8 cellular contexts compared by ENCODE assay signal in genomic region chr13:74040200-74040599, GRCh38.
DNase-seq lines count a peak whose midpoint lies in the region; ATAC-seq and TF ChIP-seq lines count a peak whose summit lies in the region.

No MANE protein-coding gene starts in this region.

- DNase-seq in activated T-cell treated with anti-CD3 and anti-CD28 coated beads for 48 hours (ENCODE audit: low read depth) (peak; percentile 18), activated T-cell treated with anti-CD3 and anti-CD28 coated beads for 4 hours (no peak), H4 (ENCODE audit: low spot score) (peak; percentile 39), Karpas-422 (peak; percentile 86), WTC11 (ENCODE audit: low spot score) (peak; percentile 87), right atrium auricular region (ENCODE audit: low spot score) (no peak), GM19240 (ENCODE audit: insufficient read length, low spot score) (no peak)
- peak; percentile 26 for DNase-seq in stimulated activated CD4-positive, alpha-beta T cell treated with anti-CD3 and anti-CD28 coated beads, Interleukin-4, amount 100 ng/mL, for 24 hours

- no peak overlapping the region for H3K4me3 ChIP-seq in Karpas-422 (ENCODE audit: low read length)
- no peak overlapping the region for H3K4me3 ChIP-seq in right atrium auricular region

- TF ChIP-seq CTCF in WTC11 (IDR thresholded peaks at IDR 0.05) (peak; percentile 62), right atrium auricular region (IDR thresholded peaks at IDR 0.05) (peak; percentile 26 to 68)

- H4K20me1 ChIP-seq in Karpas-422 (ENCODE audit: insufficient read depth, low read depth, low read length): no peaks in the 10 kb centered on the region

- peaks cover 11% of the 10 kb centered on the region for H3K36me3 ChIP-seq in Karpas-422 (ENCODE audit: insufficient read depth, low read length)
- no peaks in the 10 kb centered on the region for H3K36me3 ChIP-seq in right atrium auricular region

- peak overlapping the region; percentile 4; the same call in 1 of the 2 replicates for H3K9ac ChIP-seq in Karpas-422 (ENCODE audit: low read length)

- peak; percentile 97 for ATAC-seq in WTC11

- H3K9me3 Mint-ChIP-seq in WTC11: peaks cover 5% of the 10 kb centered on the region

- CTCF ChIA-PET in WTC11 (lab: Charles Lee): interaction anchor here (0.6 to 1.9 kb wide), 4 partner anchors 23 to 505 kb away, joined by 3 to 6 read pairs (median 4); no protein-coding TSS in a partner anchor

- peaks cover 54% of the 10 kb centered on the region for H3K4me1 Mint-ChIP-seq in WTC11

- H3K27ac ChIP-seq in Karpas-422 (ENCODE audit: low read length) (peak overlapping the region; percentile 51; the same call in 1 of the 2 replicates), right atrium auricular region (no peak overlapping the region)

- H3K4me1 ChIP-seq in Karpas-422 (ENCODE audit: low read length) (peaks cover 77% of the 10 kb centered on the region), right atrium auricular region (peaks cover 2 to 17% of the 10 kb centered on the region in 2 donors)

- H3K4me3 Mint-ChIP-seq in WTC11: no peak overlapping the region

- H3K27ac Mint-ChIP-seq in WTC11: no peak overlapping the region

- peaks cover 99% of the 10 kb centered on the region for H3K79me2 ChIP-seq in Karpas-422 (ENCODE audit: low read length)

- H3K9me2 ChIP-seq in Karpas-422 (replicated peaks; ENCODE audit: insufficient read depth, low read length): no peaks in the 10 kb centered on the region

- H3K36me3 Mint-ChIP-seq in WTC11: no peaks in the 10 kb centered on the region

- H3K27me3 Mint-ChIP-seq in WTC11 (ENCODE audit: low read depth): no peaks in the 10 kb centered on the region; the same call in 1 of the 2 replicates

- no peak overlapping the region for H2AFZ ChIP-seq in Karpas-422 (ENCODE audit: low read length)

- H3K4me2 ChIP-seq in Karpas-422 (ENCODE audit: low read depth, low read length, poor library complexity, severe bottlenecking): peak overlapping the region; percentile 41

- H3K9me3 ChIP-seq in Karpas-422 (ENCODE audit: low read length) (no peaks in the 10 kb centered on the region), right atrium auricular region (no peaks in the 10 kb centered on the region)

- POLR2A ChIA-PET in WTC11 (lab: Charles Lee): no interaction called here

- H3K27me3 ChIP-seq in Karpas-422 (ENCODE audit: low read length): no peaks in the 10 kb centered on the region
- H3K27me3 ChIP-seq in right atrium auricular region: no peaks in the 10 kb centered on the region

TF ChIP-seq in WTC11, 78 proteins besides CTCF, POLR2A, EP300 and RAD21 (continues in another document):
- TF ChIP-seq ZBTB21 (CRISPR knock-in tag; IDR thresholded peaks at IDR 0.05; ENCODE audit: borderline replicate concordance) (no peak), PRDM15 (CRISPR knock-in tag; IDR thresholded peaks at IDR 0.05) (no peak), ZNF423 (CRISPR knock-in tag; IDR thresholded peaks at IDR 0.05) (no peak), IRF2 (CRISPR knock-in tag; IDR thresholded peaks at IDR 0.05; ENCODE audit: borderline replicate concordance, low read depth) (no peak), NFYB (CRISPR knock-in tag; conservative IDR thresholded peaks at IDR 0.05; ENCODE audit: low read depth) (no peak), NR1H2 (CRISPR knock-in tag; IDR thresholded peaks at IDR 0.05) (no peak), FOXJ3 (CRISPR knock-in tag; IDR thresholded peaks at IDR 0.05; ENCODE audit: borderline replicate concordance) (no peak), ZNF396 (CRISPR knock-in tag; IDR thresholded peaks at IDR 0.05; ENCODE audit: borderline replicate concordance) (no peak), GTF2I (CRISPR knock-in tag; conservative IDR thresholded peaks at IDR 0.05) (no peak), FOXK1 (CRISPR knock-in tag; IDR thresholded peaks at IDR 0.05) (no peak)
- TF ChIP-seq, protein P1, sequence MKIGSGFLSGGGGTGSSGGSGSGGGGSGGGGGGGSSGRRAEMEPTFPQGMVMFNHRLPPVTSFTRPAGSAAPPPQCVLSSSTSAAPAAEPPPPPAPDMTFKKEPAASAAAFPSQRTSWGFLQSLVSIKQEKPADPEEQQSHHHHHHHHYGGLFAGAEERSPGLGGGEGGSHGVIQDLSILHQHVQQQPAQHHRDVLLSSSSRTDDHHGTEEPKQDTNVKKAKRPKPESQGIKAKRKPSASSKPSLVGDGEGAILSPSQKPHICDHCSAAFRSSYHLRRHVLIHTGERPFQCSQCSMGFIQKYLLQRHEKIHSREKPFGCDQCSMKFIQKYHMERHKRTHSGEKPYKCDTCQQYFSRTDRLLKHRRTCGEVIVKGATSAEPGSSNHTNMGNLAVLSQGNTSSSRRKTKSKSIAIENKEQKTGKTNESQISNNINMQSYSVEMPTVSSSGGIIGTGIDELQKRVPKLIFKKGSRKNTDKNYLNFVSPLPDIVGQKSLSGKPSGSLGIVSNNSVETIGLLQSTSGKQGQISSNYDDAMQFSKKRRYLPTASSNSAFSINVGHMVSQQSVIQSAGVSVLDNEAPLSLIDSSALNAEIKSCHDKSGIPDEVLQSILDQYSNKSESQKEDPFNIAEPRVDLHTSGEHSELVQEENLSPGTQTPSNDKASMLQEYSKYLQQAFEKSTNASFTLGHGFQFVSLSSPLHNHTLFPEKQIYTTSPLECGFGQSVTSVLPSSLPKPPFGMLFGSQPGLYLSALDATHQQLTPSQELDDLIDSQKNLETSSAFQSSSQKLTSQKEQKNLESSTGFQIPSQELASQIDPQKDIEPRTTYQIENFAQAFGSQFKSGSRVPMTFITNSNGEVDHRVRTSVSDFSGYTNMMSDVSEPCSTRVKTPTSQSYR (CRISPR knock-in tag; IDR thresholded peaks at IDR 0.05): no peak
- TF ChIP-seq, protein P2, sequence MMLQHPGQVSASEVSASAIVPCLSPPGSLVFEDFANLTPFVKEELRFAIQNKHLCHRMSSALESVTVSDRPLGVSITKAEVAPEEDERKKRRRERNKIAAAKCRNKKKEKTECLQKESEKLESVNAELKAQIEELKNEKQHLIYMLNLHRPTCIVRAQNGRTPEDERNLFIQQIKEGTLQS (CRISPR knock-in tag; conservative IDR thresholded peaks at IDR 0.05): no peak
- TF ChIP-seq, protein P3, sequence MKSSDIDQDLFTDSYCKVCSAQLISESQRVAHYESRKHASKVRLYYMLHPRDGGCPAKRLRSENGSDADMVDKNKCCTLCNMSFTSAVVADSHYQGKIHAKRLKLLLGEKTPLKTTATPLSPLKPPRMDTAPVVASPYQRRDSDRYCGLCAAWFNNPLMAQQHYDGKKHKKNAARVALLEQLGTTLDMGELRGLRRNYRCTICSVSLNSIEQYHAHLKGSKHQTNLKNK (CRISPR knock-in tag; IDR thresholded peaks at IDR 0.05): no peak
- TF ChIP-seq, protein P4, sequence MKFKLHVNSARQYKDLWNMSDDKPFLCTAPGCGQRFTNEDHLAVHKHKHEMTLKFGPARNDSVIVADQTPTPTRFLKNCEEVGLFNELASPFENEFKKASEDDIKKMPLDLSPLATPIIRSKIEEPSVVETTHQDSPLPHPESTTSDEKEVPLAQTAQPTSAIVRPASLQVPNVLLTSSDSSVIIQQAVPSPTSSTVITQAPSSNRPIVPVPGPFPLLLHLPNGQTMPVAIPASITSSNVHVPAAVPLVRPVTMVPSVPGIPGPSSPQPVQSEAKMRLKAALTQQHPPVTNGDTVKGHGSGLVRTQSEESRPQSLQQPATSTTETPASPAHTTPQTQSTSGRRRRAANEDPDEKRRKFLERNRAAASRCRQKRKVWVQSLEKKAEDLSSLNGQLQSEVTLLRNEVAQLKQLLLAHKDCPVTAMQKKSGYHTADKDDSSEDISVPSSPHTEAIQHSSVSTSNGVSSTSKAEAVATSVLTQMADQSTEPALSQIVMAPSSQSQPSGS (CRISPR knock-in tag; IDR thresholded peaks at IDR 0.05; ENCODE audit: borderline replicate concordance, low read depth): no peak

Comparison
In these comparisons a context has a peak if more than half of its experiments do, and no peak if none do; other contexts are left out.
1. DNase-seq: peak in activated T-cell treated with anti-CD3 and anti-CD28 coated beads for 48 hours (single experiment), H4 (single experiment), Karpas-422 (single experiment), WTC11 (single experiment) and stimulated activated CD4-positive, alpha-beta T cell treated with anti-CD3 and anti-CD28 coated beads, Interleukin-4, amount 100 ng/mL, for 24 hours (single experiment); none in activated T-cell treated with anti-CD3 and anti-CD28 coated beads for 4 hours (single experiment), right atrium auricular region (single experiment) and GM19240 (single experiment).